Comparison of ENCODE assay signal across 14 cellular contexts in the genomic region with DNA sequence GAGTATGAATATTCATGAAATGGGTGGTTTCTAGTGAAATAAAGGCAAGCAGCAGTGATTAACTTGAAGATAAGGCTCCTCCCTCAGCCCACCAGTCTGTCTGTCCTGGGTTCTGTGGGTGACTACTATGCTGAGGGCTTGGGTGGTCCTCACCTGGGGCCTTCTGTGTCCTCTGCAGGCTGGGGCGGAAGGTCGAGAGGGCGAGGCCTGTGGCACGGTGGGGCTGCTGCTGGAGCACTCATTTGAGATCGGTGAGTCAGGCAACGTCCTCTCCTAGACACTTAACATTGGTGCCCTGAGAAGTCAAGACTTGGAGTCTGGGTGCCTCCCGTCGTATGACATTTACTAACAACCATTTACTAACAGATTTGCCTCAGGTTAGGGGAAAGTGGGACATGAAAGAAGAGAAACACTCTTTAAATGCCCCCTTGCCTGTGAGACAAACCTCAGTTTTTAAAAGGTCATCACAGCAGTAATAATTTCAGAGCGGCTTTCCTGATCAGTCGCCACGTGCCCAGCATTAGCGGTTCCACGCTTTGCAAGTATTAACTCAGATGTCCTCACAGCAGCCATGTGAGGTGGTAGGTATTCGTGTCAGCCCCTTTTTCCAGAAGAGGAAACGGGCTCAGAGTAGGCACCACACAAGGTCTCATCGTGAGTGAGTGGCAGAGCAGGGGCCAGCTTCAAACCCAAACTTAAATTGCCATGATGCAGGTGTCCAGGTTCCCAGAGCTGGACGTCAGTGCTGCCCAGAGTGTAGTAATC. TPM values are rescaled to one million over a fixed set of nuclear protein-coding genes. Genes with fewer than 3 reads are reported as not detected.
DNase-seq lines count a peak whose midpoint lies in the region; ATAC-seq and TF ChIP-seq lines count a peak whose summit lies in the region.
"Had no signal": no experiment of that assay in that cellular context is flagged by ENCODE, and none has a peak within 500 bp of the region (broad histone marks: within the 10 kb centered on the region; RNA-seq: fewer than 3 reads in every experiment).

No MANE protein-coding gene starts in this region.

- H3K9me3 ChIP-seq in iPS-18c (ENCODE audit: control insufficient read depth, insufficient read depth, low read length) = no peaks in the 10 kb centered on the region
- H3K9me3 ChIP-seq: right atrium auricular region had no signal

- no peak for TF ChIP-seq CTCF in VCaP (conservative IDR thresholded peaks at IDR 0.05)

- no peak for DNase-seq in activated T-cell treated with anti-CD3 and anti-CD28 coated beads, Interleukin-2, amount 50 U/mL, for 24 hours
- no peak for DNase-seq in activated T-cell treated with anti-CD3 and anti-CD28 coated beads, Interleukin-2, amount 50 U/mL, for 48 hours
- DNase-seq in activated gamma-delta T cell treated with Interleukin-2 at 50 U/mL for 16 hours (no peak), NCI-H2107 (lab: John Stamatoyannopoulos, UW) (no peak), dermis blood vessel endothelial cell (no peak)
- DNase-seq: activated gamma-delta T cell, Kasumi-1, NCI-H446 treated with DMSO at 0.1 percent for 48 hours had no signal

- H3K36me3 Mint-ChIP-seq in activated T-cell treated with anti-CD3 and anti-CD28 coated beads, Interleukin-2, amount 50 U/mL, for 24 hours (ENCODE audit: low read depth) = peaks cover 49% of the 10 kb centered on the region
- H3K36me3 Mint-ChIP-seq in stimulated activated memory B cell treated with anti-CD40 and anti-IgM and Interleukin-4, amounts not matched to agents 10 μg/mL and 1 μg/mL and 100 μg/mL, for 72 hours = peaks cover 49% of the 10 kb centered on the region

- no peak for ATAC-seq in stimulated activated memory B cell treated with anti-CD40 and anti-IgM and Interleukin-4, amounts not matched to agents 10 μg/mL and 1 μg/mL and 100 μg/mL, for 72 hours

- peak overlapping the region; percentile 96 for H3K27ac Mint-ChIP-seq in activated T-cell treated with anti-CD3 and anti-CD28 coated beads, Interleukin-2, amount 50 U/mL, for 24 hours
- peak overlapping the region; percentile 93 for H3K27ac Mint-ChIP-seq in stimulated activated memory B cell treated with anti-CD40 and anti-IgM and Interleukin-4, amounts not matched to agents 10 μg/mL and 1 μg/mL and 100 μg/mL, for 72 hours

- H3K4me3 Mint-ChIP-seq in activated T-cell treated with anti-CD3 and anti-CD28 coated beads, Interleukin-2, amount 50 U/mL, for 24 hours = peak overlapping the region; percentile 98
- H3K4me3 Mint-ChIP-seq in stimulated activated memory B cell treated with anti-CD40 and anti-IgM and Interleukin-4, amounts not matched to agents 10 μg/mL and 1 μg/mL and 100 μg/mL, for 72 hours = peak overlapping the region; percentile 99

- H3K4me3 ChIP-seq in iPS-18c (ENCODE audit: insufficient read depth, low read depth, low read length) = peak overlapping the region; percentile 20; the same call in 1 of the 2 replicates

- H3K9me3 Mint-ChIP-seq in activated T-cell treated with anti-CD3 and anti-CD28 coated beads, Interleukin-2, amount 50 U/mL, for 24 hours = no peaks in the 10 kb centered on the region
- H3K9me3 Mint-ChIP-seq in stimulated activated memory B cell treated with anti-CD40 and anti-IgM and Interleukin-4, amounts not matched to agents 10 μg/mL and 1 μg/mL and 100 μg/mL, for 72 hours = no peaks in the 10 kb centered on the region

- H3K27ac ChIP-seq in VCaP = peak overlapping the region; percentile 96; the same call in 1 of the 2 replicates

- peaks cover 23% of the 10 kb centered on the region for H3K4me1 Mint-ChIP-seq in activated T-cell treated with anti-CD3 and anti-CD28 coated beads, Interleukin-2, amount 50 U/mL, for 24 hours (ENCODE audit: low read depth)
- peaks cover 38% of the 10 kb centered on the region for H3K4me1 Mint-ChIP-seq in stimulated activated memory B cell treated with anti-CD40 and anti-IgM and Interleukin-4, amounts not matched to agents 10 μg/mL and 1 μg/mL and 100 μg/mL, for 72 hours

- no peaks in the 10 kb centered on the region for H3K27me3 Mint-ChIP-seq in activated T-cell treated with anti-CD3 and anti-CD28 coated beads, Interleukin-2, amount 50 U/mL, for 24 hours
- H3K27me3 Mint-ChIP-seq in stimulated activated memory B cell treated with anti-CD40 and anti-IgM and Interleukin-4, amounts not matched to agents 10 μg/mL and 1 μg/mL and 100 μg/mL, for 72 hours = no peaks in the 10 kb centered on the region

RNA-seq across cellular contexts. Expression of a gene that starts 1.3 kb away (rescaled TPM):
- total RNA-seq in dermis blood vessel endothelial cell = 0.05 and 0.17 TPM in 2 replicates

RNA-seq across cellular contexts. Expression of a gene that starts 1.6 kb away (rescaled TPM):
- total RNA-seq in dermis blood vessel endothelial cell = 63.0 and 77.3 TPM in 2 replicates

RNA-seq across cellular contexts. Expression of a gene that starts 33.1 kb away (rescaled TPM):
- 18.0 and 18.2 TPM in 2 replicates for total RNA-seq in dermis blood vessel endothelial cell

RNA-seq across cellular contexts. Expression of a gene that starts 35.8 kb away (rescaled TPM):
- total RNA-seq in dermis blood vessel endothelial cell = not detected in 2 replicates
- total RNA-seq: endothelial cell of umbilical vein; right atrium auricular region; T-helper 1 cell treated with Interleukin-12 subunit alpha and Interleukin-12 subunit beta and Interleukin-4 antibody, amounts not matched to agents 30 ng/mL and 1 ng/mL, for 36 hours had no signal

RNA-seq across cellular contexts. Expression of a gene that starts 45.2 kb away (rescaled TPM):
- 0.05 TPM in 1 of 2 replicates, not detected in the other for total RNA-seq in dermis blood vessel endothelial cell
- total RNA-seq: endothelial cell of umbilical vein, right atrium auricular region had no signal
